Comparison of ENCODE assay signal across 12 cellular contexts in genomic region chr22:35397095-35397904, GRCh38. TPM values are rescaled to one million over a fixed set of nuclear protein-coding genes. Genes with fewer than 3 reads are reported as not detected.
DNase-seq lines count a peak whose midpoint lies in the region; ATAC-seq and TF ChIP-seq lines count a peak whose summit lies in the region.
"Had no signal": no experiment of that assay in that cellular context is flagged by ENCODE, and none has a peak within 500 bp of the region (broad histone marks: within the 10 kb centered on the region; RNA-seq: fewer than 3 reads in every experiment).

No MANE protein-coding gene starts in this region.

- no peak for TF ChIP-seq CTCF in CD14-positive monocyte (IDR thresholded peaks at IDR 0.05)

- no peaks in the 10 kb centered on the region for H3K9me3 Mint-ChIP-seq in CD14-positive monocyte
- no peaks in the 10 kb centered on the region for H3K9me3 Mint-ChIP-seq in IgD-negative memory B cell
- no peaks in the 10 kb centered on the region for H3K9me3 Mint-ChIP-seq in dendritic cell treated with granulocyte-macrophage colony-stimulating factor and Interleukin-4, amounts not matched to agents 40 ng/mL and 50 ng/mL, for 4 days
- H3K9me3 Mint-ChIP-seq in naive B cell, result no peaks in the 10 kb centered on the region
- no peaks in the 10 kb centered on the region for H3K9me3 Mint-ChIP-seq in immature natural killer cell
- H3K9me3 Mint-ChIP-seq: activated CD4-positive, alpha-beta T cell treated with anti-CD3 and anti-CD28 coated beads, Interleukin-2, amount 10 ng/mL, durations not matched to agents 24 days and 14 days; CD8-positive, alpha-beta memory T cell had no signal

- H3K4me1 Mint-ChIP-seq in CD14-positive monocyte, result peaks cover 41% of the 10 kb centered on the region
- peaks cover 29 to 50% (median 35%) of the 10 kb centered on the region in 3 donors for H3K4me1 Mint-ChIP-seq in IgD-negative memory B cell
- H3K4me1 Mint-ChIP-seq in dendritic cell treated with granulocyte-macrophage colony-stimulating factor and Interleukin-4, amounts not matched to agents 40 ng/mL and 50 ng/mL, for 4 days (ENCODE audit: low read depth), result peaks cover 57% of the 10 kb centered on the region
- H3K4me1 Mint-ChIP-seq in naive B cell, result peaks cover 23 to 56% (median 42%) of the 10 kb centered on the region in 3 donors
- peaks cover 32 to 35% of the 10 kb centered on the region in 2 donors for H3K4me1 Mint-ChIP-seq in immature natural killer cell

- intact Hi-C loops in CD14-positive monocyte (cut with micrococcal nuclease), result loop anchor here in 1 of 2 donors (5.0 kb wide), 1 partner anchor 45 kb away; no protein-coding TSS in a partner anchor
- intact Hi-C loops in dendritic cell treated with granulocyte-macrophage colony-stimulating factor and Interleukin-4, amounts not matched to agents 40 ng/mL and 50 ng/mL, for 4 days (cut with micrococcal nuclease), result no loop called here

- peaks cover 28 to 38% of the 10 kb centered on the region in 2 donors for H3K36me3 Mint-ChIP-seq in CD14-positive monocyte
- H3K36me3 Mint-ChIP-seq in IgD-negative memory B cell, result peaks cover 2% of the 10 kb centered on the region
- peaks cover 43% of the 10 kb centered on the region for H3K36me3 Mint-ChIP-seq in dendritic cell treated with granulocyte-macrophage colony-stimulating factor and Interleukin-4, amounts not matched to agents 40 ng/mL and 50 ng/mL, for 4 days (ENCODE audit: low read depth)
- H3K36me3 Mint-ChIP-seq in naive B cell, result peaks cover 0 to 7% of the 10 kb centered on the region in 2 donors
- peaks cover 0 to 9% (median 7%) of the 10 kb centered on the region in 3 donors for H3K36me3 Mint-ChIP-seq in immature natural killer cell

- H3K4me3 Mint-ChIP-seq in CD14-positive monocyte (peak overlapping the region in 1 of 2 donors; percentile 60), IgD-negative memory B cell (peak overlapping the region; percentile 12 to 91 (median 84)), naive B cell (peak overlapping the region in 7 of 8 donors; percentile 28 to 84 (median 59)), immature natural killer cell (no peak overlapping the region)
- H3K4me3 Mint-ChIP-seq in dendritic cell treated with granulocyte-macrophage colony-stimulating factor and Interleukin-4, amounts not matched to agents 40 ng/mL and 50 ng/mL, for 4 days, result no peak overlapping the region
- H3K4me3 Mint-ChIP-seq: activated CD4-positive, alpha-beta T cell treated with anti-CD3 and anti-CD28 coated beads, Interleukin-2, amount 10 ng/mL, durations not matched to agents 24 days and 14 days had no signal

- no peak for DNase-seq in CD14-positive monocyte (ENCODE audit: low spot score)
- DNase-seq in naive B cell, result no peak
- DNase-seq in DMS79 treated with DMSO at 0.1 percent for 48 hours (lab: John Stamatoyannopoulos, UW), result no peak
- no peak for DNase-seq in immature natural killer cell
- no peak for DNase-seq in NCI-H526 (lab: John Stamatoyannopoulos, UW)
- no peak for DNase-seq in activated CD4-positive, alpha-beta T cell treated with anti-CD3 and anti-CD28 coated beads for 48 hours
- DNase-seq: activated CD4-positive, alpha-beta T cell treated with anti-CD3 and anti-CD28 coated beads, Interleukin-2, amount 10 ng/mL, durations not matched to agents 24 days and 14 days; CD8-positive, alpha-beta memory T cell; foreskin fibroblast; stimulated activated CD4-positive, alpha-beta T cell treated with anti-CD3 and anti-CD28 coated beads, Interleukin-4, amount 100 ng/mL, for 1 hour had no signal

- no peak for ATAC-seq in naive B cell (ENCODE audit: low read depth in 2 of 2)

- H3K27me3 Mint-ChIP-seq in CD14-positive monocyte (ENCODE audit: low read depth in 3 of 3), result peaks cover 0 to 1% (median 0%) of the 10 kb centered on the region in 3 donors
- H3K27me3 Mint-ChIP-seq in IgD-negative memory B cell, result no peaks in the 10 kb centered on the region
- no peaks in the 10 kb centered on the region for H3K27me3 Mint-ChIP-seq in dendritic cell treated with granulocyte-macrophage colony-stimulating factor and Interleukin-4, amounts not matched to agents 40 ng/mL and 50 ng/mL, for 4 days
- no peaks in the 10 kb centered on the region for H3K27me3 Mint-ChIP-seq in naive B cell
- H3K27me3 Mint-ChIP-seq in immature natural killer cell (ENCODE audit: low read depth in 3 of 3), result peaks cover 6 to 14% (median 7%) of the 10 kb centered on the region in 3 donors
- H3K27me3 Mint-ChIP-seq: activated CD4-positive, alpha-beta T cell treated with anti-CD3 and anti-CD28 coated beads, Interleukin-2, amount 10 ng/mL, durations not matched to agents 24 days and 14 days had no signal

- peak overlapping the region; percentile 93 to 98 (median 96) for H3K27ac Mint-ChIP-seq in CD14-positive monocyte
- peak overlapping the region; percentile 90 to 99 (median 97) for H3K27ac Mint-ChIP-seq in IgD-negative memory B cell
- H3K27ac Mint-ChIP-seq in dendritic cell treated with granulocyte-macrophage colony-stimulating factor and Interleukin-4, amounts not matched to agents 40 ng/mL and 50 ng/mL, for 4 days, result peak overlapping the region; percentile 91
- H3K27ac Mint-ChIP-seq in naive B cell, result peak overlapping the region; percentile 88 to 98 (median 92)
- H3K27ac Mint-ChIP-seq in immature natural killer cell, result peak overlapping the region in 1 of 6 donors; percentile 34
- H3K27ac Mint-ChIP-seq: activated CD4-positive, alpha-beta T cell treated with anti-CD3 and anti-CD28 coated beads, Interleukin-2, amount 10 ng/mL, durations not matched to agents 24 days and 14 days had no signal

RNA-seq across cellular contexts. Expression of gene MCM5, which starts 2.6 kb away (rescaled TPM):
- 10 to 100 TPM; 23.4 to 25.5 TPM for polyA plus RNA-seq in CD14-positive monocyte
- 78.2 TPM for polyA plus RNA-seq in IgD-negative memory B cell
- polyA plus RNA-seq in naive B cell (ENCODE audit: low read depth in 6 of 6), result 10 to 100 TPM; 56.1 to 76.6 (median 64.0) TPM
- 10 to 100 TPM; 39.0 to 65.3 (median 45.7) TPM for polyA plus RNA-seq in immature natural killer cell

RNA-seq across cellular contexts. Expression of gene HMOX1, which starts 16.4 kb away (rescaled TPM):
- polyA plus RNA-seq in CD14-positive monocyte, result 100 to 1,000 TPM; 180 to 233 TPM
- 28.7 TPM for polyA plus RNA-seq in IgD-negative memory B cell
- 1 to 10 TPM; 1.2 to 6.3 (median 2.1) TPM for polyA plus RNA-seq in naive B cell (ENCODE audit: low read depth in 6 of 6)
- 10 to 100 TPM in 2 of 3 donors, 1 to 10 TPM in 1; 5.3 to 12.8 (median 11.3) TPM for polyA plus RNA-seq in immature natural killer cell

Comparison
In these comparisons a context has a peak if more than half of its experiments do, and no peak if none do; other contexts are left out.
1. H3K4me3 Mint-ChIP-seq: peak in IgD-negative memory B cell (4 of 4) and naive B cell (7 of 8); none in dendritic cell treated with granulocyte-macrophage colony-stimulating factor and Interleukin-4, amounts not matched to agents 40 ng/mL and 50 ng/mL, for 4 days (single experiment) and immature natural killer cell (0 of 5).